Comparison of ENCODE assay signal across 5 cellular contexts in the genomic region with DNA sequence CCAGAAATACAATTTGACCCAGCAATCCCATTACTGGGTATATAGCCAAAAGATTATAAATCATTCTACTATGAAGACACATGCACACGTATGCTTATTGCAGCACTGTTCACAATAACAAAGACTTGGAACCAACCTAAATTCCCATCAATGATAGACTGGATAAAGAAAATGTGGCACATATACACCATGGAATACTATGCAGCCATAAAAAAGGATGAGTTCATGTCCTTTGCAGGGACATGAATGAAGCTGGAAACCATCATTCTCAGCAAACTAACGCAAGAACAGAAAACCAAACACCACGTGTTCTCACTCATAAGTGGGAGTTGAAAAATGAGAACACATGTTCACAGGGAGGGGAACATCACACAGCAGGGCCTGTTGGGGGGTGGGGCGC. TPM values are rescaled to one million over a fixed set of nuclear protein-coding genes. Genes with fewer than 3 reads are reported as not detected.
"Had no signal": no experiment of that assay in that cellular context is flagged by ENCODE, and none has a peak within 500 bp of the region (broad histone marks: within the 10 kb centered on the region; RNA-seq: fewer than 3 reads in every experiment).

No MANE protein-coding gene starts in this region.

RNA-seq across cellular contexts. Expression of a gene that starts 47.9 kb away (rescaled TPM):
- total RNA-seq: HepG2, HT-29, HT1080, IMR-90 had no signal
- polyA plus RNA-seq: HepG2, IgD-negative memory B cell, IMR-90 had no signal
